ENCODE assay signal across 10 cellular contexts in genomic region chr19:40282920-40283319, GRCh38. TPM values are rescaled to one million over a fixed set of nuclear protein-coding genes. Genes with fewer than 3 reads are reported as not detected.
A peak's percentile ranks its signal among the peaks of the same experiment; 100 is the strongest.
DNase-seq lines count a peak whose midpoint lies in the region; ATAC-seq, FAIRE-seq and TF ChIP-seq lines count a peak whose summit lies in the region.
"Had no signal": no experiment of that assay in that cellular context is flagged by ENCODE, and none has a peak within 500 bp of the region (broad histone marks: within the 10 kb centered on the region; RNA-seq: fewer than 3 reads in every experiment).

No MANE protein-coding gene starts in this region.

- H3K27me3 ChIP-seq in keratinocyte (ENCODE audit: control insufficient read depth, extremely low read depth, insufficient read depth, low read length) = no peaks in the 10 kb centered on the region
- no peaks in the 10 kb centered on the region for H3K27me3 ChIP-seq in suprapubic skin

- H3K9me3 ChIP-seq in keratinocyte (ENCODE audit: control insufficient read depth, low read depth, low read length) = no peaks in the 10 kb centered on the region
- H3K9me3 ChIP-seq in suprapubic skin = no peaks in the 10 kb centered on the region

- WGBS in suprapubic skin = 78% methylated on average over 4 of the region's 4 CpGs

- peaks cover 65% of the 10 kb centered on the region for H3K4me1 Mint-ChIP-seq in activated naive CD4-positive, alpha-beta T cell treated with anti-CD3 and anti-CD28 coated beads for 36 hours (ENCODE audit: low read depth)
- H3K4me1 Mint-ChIP-seq in activated CD8-positive, alpha-beta T cell treated with anti-CD3 and anti-CD28 coated beads for 36 hours (ENCODE audit: low read depth) = peaks cover 61% of the 10 kb centered on the region

- intact Hi-C loops in activated naive CD4-positive, alpha-beta T cell treated with anti-CD3 and anti-CD28 coated beads for 36 hours (cut with micrococcal nuclease) = loop anchor here (5.0 kb wide), 1 partner anchor 56 kb away; the partner anchor contains the start of gene CCNP
- intact Hi-C loops in activated CD8-positive, alpha-beta T cell treated with anti-CD3 and anti-CD28 coated beads for 36 hours (cut with micrococcal nuclease) = loop anchor here (10.0 kb wide), 1 partner anchor 312 kb away; no protein-coding TSS in a partner anchor

- dilution Hi-C loops in keratinocyte (cut with MboI; ENCODE audit: extremely low pct_ligation_motif_present, low sequenced_read_pairs) = no loop called here

- no peak for ATAC-seq in activated CD8-positive, alpha-beta T cell treated with anti-CD3 and anti-CD28 coated beads for 36 hours
- no peak for ATAC-seq in GM21717 (IDR thresholded peaks at IDR 0.05; ENCODE audit: unreplicated experiment)

- POLR2A ChIA-PET in activated CD8-positive, alpha-beta T cell treated with anti-CD3 and anti-CD28 coated beads for 36 hours (lab: Charles Lee) = interaction anchor here (1.4 to 2.5 kb wide), 2 partner anchors 8 to 190 kb away, joined by 3 to 13 read pairs; no protein-coding TSS in a partner anchor

- peaks cover 71% of the 10 kb centered on the region for H3K79me2 ChIP-seq in keratinocyte (ENCODE audit: control insufficient read depth, insufficient read depth, low read length)

- H3K9me1 ChIP-seq in keratinocyte (ENCODE audit: control insufficient read depth, extremely low read depth, insufficient read depth, low read length) = no peaks in the 10 kb centered on the region

- no peaks in the 10 kb centered on the region for H3K27me3 Mint-ChIP-seq in activated naive CD4-positive, alpha-beta T cell treated with anti-CD3 and anti-CD28 coated beads for 36 hours (ENCODE audit: low read depth)
- no peaks in the 10 kb centered on the region for H3K27me3 Mint-ChIP-seq in activated CD8-positive, alpha-beta T cell treated with anti-CD3 and anti-CD28 coated beads for 36 hours

- H3K9me3 Mint-ChIP-seq in activated naive CD4-positive, alpha-beta T cell treated with anti-CD3 and anti-CD28 coated beads for 36 hours = no peaks in the 10 kb centered on the region
- no peaks in the 10 kb centered on the region for H3K9me3 Mint-ChIP-seq in activated CD8-positive, alpha-beta T cell treated with anti-CD3 and anti-CD28 coated beads for 36 hours

- peaks cover 3% of the 10 kb centered on the region for H4K20me1 ChIP-seq in keratinocyte (ENCODE audit: control insufficient read depth, extremely low read depth, insufficient read depth, low read length)

- TF ChIP-seq POLR2A in suprapubic skin (IDR thresholded peaks at IDR 0.05) (no peak), GM12892 (IDR thresholded peaks at IDR 0.05; ENCODE audit: low read depth, low read length) (no peak)

- H3K4me3 ChIP-seq in keratinocyte (ENCODE audit: control insufficient read depth in 2 of 3, extremely low read depth in 1 of 3, insufficient read depth in 2 of 3, low read depth in 1 of 3, low read length in 3 of 3) (no peak overlapping the region), suprapubic skin (peak overlapping the region; percentile 95)

- peak overlapping the region; percentile 98 for H3K27ac Mint-ChIP-seq in activated naive CD4-positive, alpha-beta T cell treated with anti-CD3 and anti-CD28 coated beads for 36 hours
- H3K27ac Mint-ChIP-seq in activated CD8-positive, alpha-beta T cell treated with anti-CD3 and anti-CD28 coated beads for 36 hours = peak overlapping the region; percentile 100

- FAIRE-seq in keratinocyte (lab: Jason Lieb, UNC) = no peak
- FAIRE-seq in GM12892 (lab: Jason Lieb, UNC) = no peak

- no peak for TF ChIP-seq EP300 in suprapubic skin (IDR thresholded peaks at IDR 0.05)

- no peak overlapping the region for H2AFZ ChIP-seq in keratinocyte (ENCODE audit: control insufficient read depth, low read length)

- peak overlapping the region; percentile 97 for H3K4me3 Mint-ChIP-seq in activated naive CD4-positive, alpha-beta T cell treated with anti-CD3 and anti-CD28 coated beads for 36 hours
- peak overlapping the region; percentile 98 for H3K4me3 Mint-ChIP-seq in activated CD8-positive, alpha-beta T cell treated with anti-CD3 and anti-CD28 coated beads for 36 hours

- H3K36me3 Mint-ChIP-seq in activated naive CD4-positive, alpha-beta T cell treated with anti-CD3 and anti-CD28 coated beads for 36 hours (ENCODE audit: low read depth) = peaks cover 4% of the 10 kb centered on the region
- H3K36me3 Mint-ChIP-seq in activated CD8-positive, alpha-beta T cell treated with anti-CD3 and anti-CD28 coated beads for 36 hours (ENCODE audit: low read depth) = peaks cover 1% of the 10 kb centered on the region

- CTCF ChIA-PET in activated naive CD4-positive, alpha-beta T cell treated with anti-CD3 and anti-CD28 coated beads for 36 hours (lab: Charles Lee) = interaction anchor here (0.6 kb wide), 1 partner anchor 123 kb away, joined by 4 read pairs; no protein-coding TSS in a partner anchor
- CTCF ChIA-PET in activated CD8-positive, alpha-beta T cell treated with anti-CD3 and anti-CD28 coated beads for 36 hours (lab: Charles Lee) = interaction anchor here (0.7 to 1.3 kb wide), 3 partner anchors 12 to 136 kb away, joined by 3 read pairs; no protein-coding TSS in a partner anchor

- TF ChIP-seq CTCF in activated CD8-positive, alpha-beta T cell treated with anti-CD3 and anti-CD28 coated beads for 36 hours (IDR thresholded peaks at IDR 0.05) = no peak
- no peak for TF ChIP-seq CTCF in keratinocyte (optimal IDR thresholded peaks at IDR 0.05 in 1 of 3, IDR thresholded peaks at IDR 0.05 in 1 of 3, conservative IDR thresholded peaks at IDR 0.05 in 1 of 3; ENCODE audit: extremely low read depth in 1 of 3, insufficient read depth in 2 of 3, low read length in 3 of 3)
- no peak for TF ChIP-seq CTCF in suprapubic skin (IDR thresholded peaks at IDR 0.05)

- no peak overlapping the region for H3K9ac ChIP-seq in keratinocyte (ENCODE audit: control insufficient read depth, extremely low read depth, insufficient read depth, low read length)

- peak overlapping the region; percentile 9 for H3K27ac ChIP-seq in keratinocyte (ENCODE audit: control insufficient read depth, insufficient read depth, low read length)
- peak overlapping the region; percentile 96 for H3K27ac ChIP-seq in suprapubic skin

- H3K36me3 ChIP-seq in keratinocyte (ENCODE audit: control insufficient read depth in 2 of 2, extremely low read depth in 1 of 2, insufficient read depth in 2 of 2, low read length in 2 of 2) = peaks cover 3 to 9% of the 10 kb centered on the region in 2 experiments
- H3K36me3 ChIP-seq in suprapubic skin = no peaks in the 10 kb centered on the region

- H3K4me1 ChIP-seq in keratinocyte (ENCODE audit: control insufficient read depth, extremely low read depth, insufficient read depth, low read length) (peaks cover 29% of the 10 kb centered on the region), suprapubic skin (peaks cover 73% of the 10 kb centered on the region)

- peak overlapping the region; percentile 74 for H3K4me2 ChIP-seq in keratinocyte (ENCODE audit: control insufficient read depth, extremely low read depth, insufficient read depth, low read depth, low read length)

- no peak for DNase-seq in activated naive CD4-positive, alpha-beta T cell treated with anti-CD3 and anti-CD28 coated beads for 36 hours
- no peak for DNase-seq in activated naive CD4-positive, alpha-beta T cell treated with Interleukin-2 at 50 U/mL for 16 hours
- no peak for DNase-seq in activated CD8-positive, alpha-beta T cell treated with anti-CD3 and anti-CD28 coated beads for 36 hours
- DNase-seq in keratinocyte (ENCODE audit: low read depth, low spot score) = no peak
- DNase-seq in suprapubic skin (ENCODE audit: low spot score in 2 of 2) = no peak
- DNase-seq in GM12892 (ENCODE audit: insufficient read length) = no peak
- no peak for DNase-seq in activated CD4-positive, alpha-beta T cell treated with anti-CD3 and anti-CD28 coated beads for 48 hours
- DNase-seq: anterior cingulate cortex, COR-L47 had no signal

RNA-seq across cellular contexts. Expression of gene AKT2, which starts 2.2 kb away (rescaled TPM):
- total RNA-seq in activated naive CD4-positive, alpha-beta T cell treated with anti-CD3 and anti-CD28 coated beads for 36 hours = 100 to 1,000 TPM; 152 to 159 TPM
- total RNA-seq in activated CD8-positive, alpha-beta T cell treated with anti-CD3 and anti-CD28 coated beads for 36 hours = 100 to 1,000 TPM; 139 to 144 TPM
- 95.5 to 142 TPM (median 108 TPM) in 3 replicates for polyA plus RNA-seq in keratinocyte
- polyA plus RNA-seq in keratinocyte (2011; ENCODE audit: low read depth) = 21.2 TPM
- 68.9 and 93.3 TPM in 2 replicates for polyA plus RNA-seq in keratinocyte (2011; cell fraction: cytosol; rRNA removed)
- 125 and 153 TPM in 2 replicates for polyA plus RNA-seq in keratinocyte (2011; cell fraction: nucleus; rRNA removed)
- polyA plus RNA-seq in keratinocyte (2012; ENCODE audit: low replicate concordance) = 43.5 and 101 TPM in 2 replicates
- polyA minus RNA-seq in keratinocyte = 157 to 260 TPM (median 168 TPM) in 3 replicates
- 129 TPM for polyA minus RNA-seq in keratinocyte (2011; cell fraction: cytosol; rRNA and poly(A)+ RNA removed)
- 46.3 and 65.6 TPM in 2 replicates for polyA minus RNA-seq in keratinocyte (2011; cell fraction: nucleus; rRNA and poly(A)+ RNA removed)
- 100 to 1,000 TPM in 2 of 4 donors, 10 to 100 TPM in 2; 76.4 to 146 (median 92.3) TPM for total RNA-seq in suprapubic skin
- 78.2 TPM for polyA plus RNA-seq in GM12892 (2012; ENCODE audit: missing spikeins)

RNA-seq across cellular contexts. Expression of gene CCNP, which starts 56.4 kb away (rescaled TPM):
- total RNA-seq in activated naive CD4-positive, alpha-beta T cell treated with anti-CD3 and anti-CD28 coated beads for 36 hours = not detected
- total RNA-seq in activated CD8-positive, alpha-beta T cell treated with anti-CD3 and anti-CD28 coated beads for 36 hours = not detected
- 0.13 to 0.22 TPM (median 0.16 TPM) in 3 replicates for polyA plus RNA-seq in keratinocyte
- polyA plus RNA-seq in keratinocyte (2011; ENCODE audit: low read depth) = not detected
- 0.12 TPM in 2 replicates for polyA plus RNA-seq in keratinocyte (2011; cell fraction: cytosol; rRNA removed)
- 0.71 and 0.99 TPM in 2 replicates for polyA plus RNA-seq in keratinocyte (2011; cell fraction: nucleus; rRNA removed)
- polyA plus RNA-seq in keratinocyte (2012; ENCODE audit: low replicate concordance) = 0.28 and 0.32 TPM in 2 replicates
- not detected in 3 replicates for polyA minus RNA-seq in keratinocyte
- polyA minus RNA-seq in keratinocyte (2011; cell fraction: cytosol; rRNA and poly(A)+ RNA removed) = not detected
- 0.42 TPM in 1 of 2 replicates, not detected in the other for polyA minus RNA-seq in keratinocyte (2011; cell fraction: nucleus; rRNA and poly(A)+ RNA removed)
- under 1 TPM in 1 of 4 donors, not detected in 3; 0.26 TPM for total RNA-seq in suprapubic skin
- polyA plus RNA-seq in GM12892 (2012; ENCODE audit: missing spikeins) = not detected
